In genomic region chr13:36275190-36276002, GRCh38 we compare ENCODE assay signal across 9 cellular contexts. TPM values are rescaled to one million over a fixed set of nuclear protein-coding genes. Genes with fewer than 3 reads are reported as not detected.
A peak's percentile ranks its signal among the peaks of the same experiment; 100 is the strongest.
DNase-seq lines count a peak whose midpoint lies in the region; ATAC-seq and TF ChIP-seq lines count a peak whose summit lies in the region.
"Had no signal": no experiment of that assay in that cellular context is flagged by ENCODE, and none has a peak within 500 bp of the region (broad histone marks: within the 10 kb centered on the region; RNA-seq: fewer than 3 reads in every experiment).

No MANE protein-coding gene starts in this region.

- DNase-seq in Daoy (ENCODE audit: low read depth) (peak; percentile 46), RWPE1 (ENCODE audit: low spot score) (peak; percentile 29), fibroblast of gingiva (ENCODE audit: low read depth) (peak; percentile 60)

- no peak overlapping the region for H3K4me2 ChIP-seq in parathyroid adenoma (ENCODE audit: low read length)

- no peaks in the 10 kb centered on the region for H3K36me3 ChIP-seq in parathyroid adenoma (ENCODE audit: control insufficient read depth, insufficient read depth, low read length)

- no peak overlapping the region for H2AFZ ChIP-seq in parathyroid adenoma

- H3K9me3 ChIP-seq in parathyroid adenoma (ENCODE audit: control insufficient read depth, low read length): no peaks in the 10 kb centered on the region

- H3K27ac ChIP-seq in RWPE1: no peak overlapping the region
- no peak overlapping the region for H3K27ac ChIP-seq in parathyroid adenoma

- POLR2A ChIA-PET in RWPE1 (lab: Yijun Ruan, JAX; ENCODE audit: low non-redundant PET): no interaction called here

- CTCF ChIA-PET in RWPE1 (lab: Yijun Ruan, JAX): interaction anchor here (0.6 to 3.0 kb wide), 10 partner anchors 7 to 331 kb away, joined by 3 to 35 read pairs (median 4); no protein-coding TSS in a partner anchor

- H3K27me3 ChIP-seq in parathyroid adenoma (ENCODE audit: control insufficient read depth, insufficient read depth, low read length): no peaks in the 10 kb centered on the region

- H3K4me1 ChIP-seq in parathyroid adenoma: no peaks in the 10 kb centered on the region

- H3K4me3 ChIP-seq in parathyroid adenoma (ENCODE audit: low read depth, low read length): no peak overlapping the region

- no peaks in the 10 kb centered on the region for H3K79me2 ChIP-seq in parathyroid adenoma

- TF ChIP-seq CTCF in LNCAP (IDR thresholded peaks at IDR 0.05): peak; percentile 58
- TF ChIP-seq CTCF in RWPE1 (conservative IDR thresholded peaks at IDR 0.05; ENCODE audit: low read depth): peak; percentile 59
- TF ChIP-seq CTCF in parathyroid adenoma (IDR thresholded peaks at IDR 0.05): peak; percentile 52

- H3K9ac ChIP-seq in parathyroid adenoma: no peak overlapping the region

- ATAC-seq in GM18873 (IDR thresholded peaks at IDR 0.05; ENCODE audit: low FRiP score, unreplicated experiment): no peak
- no peak for ATAC-seq in HG03135 (IDR thresholded peaks at IDR 0.05; ENCODE audit: unreplicated experiment)
- ATAC-seq in activated CD4-positive, CD25-positive, alpha-beta regulatory T cell treated with anti-CD3 and anti-CD28 coated beads, Interleukin-2, amount 50 U/mL, for 24 hours: no peak
- ATAC-seq: naive thymus-derived CD8-positive, alpha-beta T cell had no signal

RNA-seq across cellular contexts. Expression of gene CCDC169, which starts 22.2 kb away (rescaled TPM):
- total RNA-seq in Daoy (2014; rRNA removed; shearing (Covaris generic)): 1.3 and 5.6 TPM in 2 replicates
- total RNA-seq: naive thymus-derived CD8-positive, alpha-beta T cell had no signal
